ENCODE assay signal across 8 cellular contexts in genomic region chrX:71118032-71118984, GRCh38. TPM values are rescaled to one million over a fixed set of nuclear protein-coding genes. Genes with fewer than 3 reads are reported as not detected.
DNase-seq lines count a peak whose midpoint lies in the region; ATAC-seq and TF ChIP-seq lines count a peak whose summit lies in the region.

Gene MED12 (plus strand): TSS chrX:71118596. CDS start chrX:71118755, 159 bp downstream.

- H3K27ac ChIP-seq in PC-3 (ENCODE audit: low read length) (peak within 1 kb of the TSS; percentile 29), esophagus (ENCODE audit: low read depth in 2 of 2, low read length in 1 of 2) (peak within 1 kb of the TSS; percentile 62 to 80)

- TSS peak; percentile 31 for BruUV-seq in PC-3 (replicated peaks; lab: Mats Ljungman, UMichigan)

- peak within 1 kb of the TSS; percentile 89 for H3K4me2 ChIP-seq in PC-3 (ENCODE audit: low read length)

- H3K27me3 Mint-ChIP-seq in activated T-cell treated with anti-CD3 and anti-CD28 coated beads, Interleukin-2, amount 50 U/mL, for 4 hours (ENCODE audit: low read depth), result no peaks in the 10 kb centered on the region

- WGBS in esophagus, 2 donors, result 1 to 27% methylated on average over 52 to 56 of the region's 56 CpGs

- peak within 1 kb of the TSS; percentile 86 for H3K4me3 Mint-ChIP-seq in activated T-cell treated with anti-CD3 and anti-CD28 coated beads, Interleukin-2, amount 50 U/mL, for 4 hours

- H3K4me1 ChIP-seq in PC-3 (ENCODE audit: insufficient read depth, low read length) (peaks cover 9% of the 10 kb centered on the region; the same call in 1 of the 2 replicates), esophagus (ENCODE audit: control insufficient read depth in 2 of 2, insufficient read depth in 2 of 2, low read length in 1 of 2) (no peaks in the 10 kb centered on the region), mucosa of stomach (ENCODE audit: control insufficient read depth, insufficient read depth, low read length) (peaks cover 9% of the 10 kb centered on the region)

- H4K20me1 ChIP-seq in PC-3 (ENCODE audit: low read length), result no peaks in the 10 kb centered on the region

- no peaks in the 10 kb centered on the region for H3K9me3 Mint-ChIP-seq in activated T-cell treated with anti-CD3 and anti-CD28 coated beads, Interleukin-2, amount 50 U/mL, for 4 hours

- ATAC-seq in GM21447 (IDR thresholded peaks at IDR 0.05; ENCODE audit: unreplicated experiment) (peak; percentile 90), PC-3 (peak; percentile 97)
- peak; percentile 94 to 98 for ATAC-seq in activated T-cell treated with anti-CD3 and anti-CD28 coated beads, Interleukin-2, amount 50 U/mL, for 4 hours

- no peaks in the 10 kb centered on the region for H3K9me2 ChIP-seq in PC-3 (replicated peaks; ENCODE audit: low read length)

- H3K9ac ChIP-seq in PC-3 (ENCODE audit: low read length) (peak within 1 kb of the TSS; percentile 95), mucosa of stomach (ENCODE audit: low read length) (peak within 1 kb of the TSS; percentile 86)

- peak within 1 kb of the TSS; percentile 94 for H3K4me3 ChIP-seq in PC-3 (ENCODE audit: low read length)
- peak within 1 kb of the TSS; percentile 71 to 72 for H3K4me3 ChIP-seq in esophagus (ENCODE audit: low read depth in 1 of 2, low read length in 2 of 2)
- H3K4me3 ChIP-seq in mucosa of stomach (ENCODE audit: low read length), result peak within 1 kb of the TSS; percentile 41

- peak within 1 kb of the TSS; percentile 98 for H2AFZ ChIP-seq in PC-3 (ENCODE audit: low read length)

- CTCF ChIA-PET in PC-3 (lab: Charles Lee), result interaction anchor here (0.6 kb wide), 1 partner anchor 165 kb away, joined by 3 read pairs; no protein-coding TSS in a partner anchor

- H3K36me3 ChIP-seq in PC-3 (ENCODE audit: low read depth, low read length), result no peaks in the 10 kb centered on the region; the same call in 1 of the 2 replicates
- peaks cover 2 to 7% of the 10 kb centered on the region in 2 donors for H3K36me3 ChIP-seq in esophagus (ENCODE audit: control insufficient read depth in 2 of 2, insufficient read depth in 2 of 2, low read length in 1 of 2)
- no peaks in the 10 kb centered on the region for H3K36me3 ChIP-seq in mucosa of stomach (ENCODE audit: control insufficient read depth, insufficient read depth, low read length)

- TF ChIP-seq CTCF in PC-3 (conservative IDR thresholded peaks at IDR 0.05; ENCODE audit: low read depth, low read length), result no peak

- H3F3A ChIP-seq in PC-3 (ENCODE audit: low read length, unreplicated experiment), result no peaks in the 10 kb centered on the region

- peaks cover 27% of the 10 kb centered on the region for H3K4me1 Mint-ChIP-seq in activated T-cell treated with anti-CD3 and anti-CD28 coated beads, Interleukin-2, amount 50 U/mL, for 4 hours (ENCODE audit: low read depth)

- intact Hi-C loops in PC-3 (cut with micrococcal nuclease), result no loop called here

- POLR2A ChIA-PET in PC-3 (lab: Charles Lee; ENCODE audit: unreplicated experiment), result interaction anchor here (0.6 to 0.7 kb wide), 3 partner anchors 26 to 165 kb away, joined by 3 to 8 read pairs (median 3); partner anchors contain the start of gene NONO

- H3K9me3 ChIP-seq in PC-3 (ENCODE audit: low read length) (no peaks in the 10 kb centered on the region), esophagus (ENCODE audit: control insufficient read depth in 2 of 2, insufficient read depth in 1 of 2, low read depth in 1 of 2, low read length in 1 of 2) (no peaks in the 10 kb centered on the region), mucosa of stomach (ENCODE audit: control insufficient read depth, low read length) (no peaks in the 10 kb centered on the region)

- H3K79me2 ChIP-seq in PC-3 (ENCODE audit: low read length), result peaks cover 12% of the 10 kb centered on the region; the same call in 1 of the 2 replicates

- DNase-seq in DMS 273 (lab: John Stamatoyannopoulos, UW; ENCODE audit: unreplicated experiment) (peak; percentile 87), HuH-7 (ENCODE audit: low spot score) (peak; percentile 74), PC-3 (peak; percentile 67)
- DNase-seq in activated T-cell treated with anti-CD3 and anti-CD28 coated beads, Interleukin-2, amount 50 U/mL, for 4 hours, result peak; percentile 74
- peak; percentile 90 for DNase-seq in stimulated activated CD8-positive, alpha-beta memory T cell treated with anti-CD3 and anti-CD28 coated beads, Interleukin-4, amount 100 ng/mL, for 48 hours

- H3K27me3 ChIP-seq in PC-3 (ENCODE audit: low read length) (no peaks in the 10 kb centered on the region), esophagus (ENCODE audit: control insufficient read depth in 1 of 2, insufficient read depth in 2 of 2, low read length in 2 of 2) (no peaks in the 10 kb centered on the region), mucosa of stomach (ENCODE audit: control insufficient read depth, insufficient read depth, low read length) (no peaks in the 10 kb centered on the region)

- H3K36me3 Mint-ChIP-seq in activated T-cell treated with anti-CD3 and anti-CD28 coated beads, Interleukin-2, amount 50 U/mL, for 4 hours (ENCODE audit: insufficient read depth), result peaks cover 14% of the 10 kb centered on the region

RNA-seq across cellular contexts. Expression of gene MED12, which starts in this region (rescaled TPM):
- total RNA-seq in PC-3 (2014; rRNA removed), result 28.1 and 45.8 TPM in 2 replicates
- 10 to 100 TPM; 33.7 to 43.9 (median 39.8) TPM for total RNA-seq in activated T-cell treated with anti-CD3 and anti-CD28 coated beads, Interleukin-2, amount 50 U/mL, for 4 hours
- 10 to 100 TPM in 1 of 2 donors, 1 to 10 TPM in 1; 9.5 to 14.0 TPM for polyA plus RNA-seq in esophagus

Comparison
In these comparisons a context has a peak if more than half of its experiments do, and no peak if none do; other contexts are left out.
1. Peak in every context shown above with its lines: DNase-seq, ATAC-seq, H3K4me3 ChIP-seq and H3K27ac ChIP-seq.
2. H3K4me3 ChIP-seq: peak in every context shown above with its lines; median percentile 94 in PC-3; 72 in esophagus; 41 in mucosa of stomach.